Comparison of ENCODE assay signal across 29 cellular contexts in the genomic region with DNA sequence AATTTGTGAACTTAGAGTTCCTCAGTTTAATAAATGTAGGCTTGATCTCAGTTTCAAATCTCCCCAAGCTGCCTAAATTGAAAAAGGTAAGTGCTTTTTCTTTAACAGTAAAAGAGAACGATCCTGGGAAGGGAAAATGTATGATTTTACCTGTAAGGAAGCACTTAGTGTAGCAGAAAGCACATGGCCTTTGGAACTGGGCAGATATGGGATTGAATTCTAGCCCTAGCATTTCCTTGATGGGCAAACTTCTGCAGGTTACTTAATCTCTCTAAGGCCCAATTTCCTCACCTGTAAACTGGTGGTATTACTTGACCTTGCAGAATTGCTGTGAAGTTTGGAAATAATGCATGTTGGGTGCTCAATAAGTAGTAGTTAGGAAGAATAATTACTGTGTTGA. TPM values are rescaled to one million over a fixed set of nuclear protein-coding genes. Genes with fewer than 3 reads are reported as not detected.
"Had no signal": no experiment of that assay in that cellular context is flagged by ENCODE, and none has a peak within 500 bp of the region (broad histone marks: within the 10 kb centered on the region; RNA-seq: fewer than 3 reads in every experiment).

No MANE protein-coding gene starts in this region.

- H3K9me3 ChIP-seq: body of pancreas, MG63, Peyer's patch, SJCRH30, SK-N-SH had no signal

- H3K9ac ChIP-seq: KMS-11, SK-N-SH had no signal

- H3K9me3 Mint-ChIP-seq: activated naive CD4-positive, alpha-beta T cell treated with anti-CD3 and anti-CD28 coated beads, Interleukin-2, amount 50 U/mL, for 24 hours; activated T-helper 17 cell treated with anti-CD3 and anti-CD28 coated beads, Interleukin-2, amount 50 U/mL, for 72 hours; IgD-negative memory B cell had no signal

- DNase-seq: activated CD4-positive, alpha-beta T cell treated with anti-CD3 and anti-CD28 coated beads for 4 hours; activated CD4-positive, alpha-beta T cell treated with anti-CD3 and anti-CD28 coated beads, Interleukin-2, amount 50 U/mL, for 4 hours; activated CD8-positive, alpha-beta memory T cell treated with anti-CD3 and anti-CD28 coated beads for 24 hours; activated gamma-delta T cell treated with Interleukin-2 at 50 U/mL for 16 hours; activated T-cell treated with anti-CD3 and anti-CD28 coated beads for 4 hours; activated T-cell treated with anti-CD3 and anti-CD28 coated beads, Interleukin-2, amount 50 U/mL, for 48 hours; aorta; body of pancreas; central memory CD4-positive, alpha-beta T cell; MG63; MV-4-11; NCI-H1092 treated with DMSO at 0.1 percent for 48 hours; NCI-H1436; NCI-H1694 treated with DMSO at 0.1 percent for 48 hours; NCI-H2029 treated with DMSO at 0.1 percent for 48 hours; NCI-H510A treated with DMSO at 0.1 percent for 48 hours; NCI-H69; Peyer's patch; Right ventricle myocardium superior; SJCRH30; SK-N-SH; T-helper 1 cell; WERI-Rb-1 had no signal

- H3K27ac Mint-ChIP-seq: IgD-negative memory B cell had no signal

- H3K27ac ChIP-seq: body of pancreas, KMS-11, Peyer's patch, RWPE1, SJCRH30, WERI-Rb-1 had no signal

- H3K27me3 Mint-ChIP-seq: activated naive CD4-positive, alpha-beta T cell treated with anti-CD3 and anti-CD28 coated beads, Interleukin-2, amount 50 U/mL, for 24 hours; activated T-helper 17 cell treated with anti-CD3 and anti-CD28 coated beads, Interleukin-2, amount 50 U/mL, for 72 hours; IgD-negative memory B cell had no signal

- H3K4me2 ChIP-seq: KMS-11, SK-N-SH had no signal

- H3K4me1 ChIP-seq: SJCRH30 had no signal

- H3K4me3 ChIP-seq: body of pancreas, MG63, Peyer's patch, SJCRH30 had no signal

- H3K4me3 Mint-ChIP-seq: activated T-helper 17 cell treated with anti-CD3 and anti-CD28 coated beads, Interleukin-2, amount 50 U/mL, for 72 hours; IgD-negative memory B cell had no signal

- FAIRE-seq: bronchial epithelial cell had no signal

- ATAC-seq: activated T-helper 17 cell treated with anti-CD3 and anti-CD28 coated beads, Interleukin-2, amount 50 U/mL, for 72 hours; body of pancreas had no signal

- H3K27me3 ChIP-seq: body of pancreas, MG63, Peyer's patch, SJCRH30 had no signal

RNA-seq across cellular contexts. Expression of gene HEMGN, which starts 56.7 kb away (rescaled TPM):
- total RNA-seq: body of pancreas, bronchial epithelial cell, Peyer's patch, Right ventricle myocardium superior, SJCRH30 had no signal
- polyA plus RNA-seq: aorta, SK-N-SH had no signal
